10 cellular contexts compared by ENCODE assay signal in the genomic region with DNA sequence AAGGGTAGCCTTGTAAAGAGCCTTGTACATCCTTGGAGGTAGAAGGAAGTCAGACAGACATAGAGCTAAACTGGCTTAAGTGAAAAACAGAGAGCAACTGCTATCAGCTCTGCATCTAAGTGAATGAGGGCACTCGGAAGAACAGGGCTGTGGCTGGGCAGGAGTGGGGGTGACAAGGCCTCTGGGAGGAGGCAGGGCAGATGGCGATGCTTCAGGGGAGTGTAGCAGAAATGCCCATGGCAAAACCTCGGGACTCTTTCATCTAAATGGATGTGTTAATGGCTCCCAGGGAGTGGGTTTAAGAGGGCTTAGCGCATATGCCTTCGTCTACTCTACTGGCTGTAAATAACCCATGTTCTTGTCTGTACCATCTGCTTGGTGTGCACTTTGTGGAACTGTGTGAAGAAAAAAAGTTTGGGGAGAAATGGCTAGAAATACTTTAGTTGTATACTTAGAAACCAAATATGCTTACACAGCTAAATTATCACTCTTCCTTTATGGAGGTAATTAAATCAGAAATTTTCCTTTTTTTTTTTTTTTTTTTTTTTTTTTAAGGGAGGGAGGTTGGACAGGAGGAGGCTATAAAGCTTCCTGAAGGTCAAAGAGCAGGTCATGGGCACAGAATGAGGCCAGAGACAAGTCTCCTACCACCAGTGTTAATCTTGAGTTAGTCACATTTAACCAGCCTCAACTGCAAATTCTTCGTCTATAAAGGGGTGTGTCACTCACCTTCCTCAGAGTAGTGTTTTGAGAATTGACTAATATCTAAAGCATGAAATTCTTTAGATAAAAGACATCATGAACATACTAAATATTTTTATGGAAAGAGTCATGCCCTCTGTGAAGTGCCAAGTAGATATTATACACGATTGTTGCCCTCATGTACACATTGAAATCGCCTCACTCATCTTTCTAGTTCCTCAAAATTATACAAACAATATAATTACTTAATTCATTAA.
DNase-seq lines count a peak whose midpoint lies in the region; ATAC-seq, FAIRE-seq and TF ChIP-seq lines count a peak whose summit lies in the region.
"Had no signal": no experiment of that assay in that cellular context is flagged by ENCODE, and none has a peak within 500 bp of the region (broad histone marks: within the 10 kb centered on the region; RNA-seq: fewer than 3 reads in every experiment).

No MANE protein-coding gene starts in this region.

- no peaks in the 10 kb centered on the region for H3K27me3 ChIP-seq in H1 (replicated peaks in 1 of 4; ENCODE audit: control insufficient read depth in 3 of 4, extremely low read depth in 1 of 4, insufficient read depth in 3 of 4, low read length in 3 of 4)
- H3K27me3 ChIP-seq: uterus had no signal

- no peaks in the 10 kb centered on the region for H3K79me2 ChIP-seq in H1 (ENCODE audit: control insufficient read depth in 1 of 2, insufficient read depth in 2 of 2, low read length in 2 of 2)

- H2BK15ac ChIP-seq in H1 (ENCODE audit: low read length) = no peak overlapping the region

- no peak overlapping the region for H3K4me2 ChIP-seq in H1 (ENCODE audit: insufficient read depth in 1 of 2, low read depth in 2 of 2, low read length in 2 of 2)

- H3K23ac ChIP-seq in H1 (ENCODE audit: insufficient read length) = no peak overlapping the region

- no peak overlapping the region for H2BK12ac ChIP-seq in H1 (ENCODE audit: low read depth, low read length)

- H3K4me1 ChIP-seq in H1 (replicated peaks in 1 of 4; ENCODE audit: control insufficient read depth in 3 of 4, insufficient read depth in 4 of 4, low read length in 3 of 4) = peaks cover 0 to 3% (median 0%) of the 10 kb centered on the region in 4 experiments; a peak in 1 of 7 replicates
- H3K4me1 ChIP-seq: uterus had no signal

- H2BK5ac ChIP-seq in H1 (ENCODE audit: low read depth, low read length) = no peak overlapping the region

- H3K36me3 ChIP-seq in H1 (ENCODE audit: control insufficient read depth in 2 of 4, insufficient read depth in 4 of 4, low read length in 3 of 4) = no peaks in the 10 kb centered on the region
- H3K36me3 ChIP-seq: uterus had no signal

- ATAC-seq in GM19328 (IDR thresholded peaks at IDR 0.05; ENCODE audit: unreplicated experiment) = no peak

- H2AFZ ChIP-seq in H1 (ENCODE audit: low read length) = no peak overlapping the region

- no peak for TF ChIP-seq EP300 in H1 (IDR thresholded peaks at IDR 0.05; ENCODE audit: borderline replicate concordance in 1 of 2, low read depth in 2 of 2, low read length in 2 of 2)

- no peak overlapping the region for H4K91ac ChIP-seq in H1 (replicated peaks; ENCODE audit: insufficient read length, low read length)

- H3K18ac ChIP-seq in H1 (ENCODE audit: extremely low read depth, low read length) = no peak overlapping the region

- POLR2A ChIA-PET in H1 (lab: Charles Lee; ENCODE audit: partially characterized antibody) = no interaction called here

- H3K4me3 ChIP-seq in H1 (ENCODE audit: extremely low read depth in 1 of 4, insufficient read depth in 2 of 4, low read depth in 3 of 4, low read length in 4 of 4) (no peak overlapping the region), foreskin fibroblast (ENCODE audit: low read depth in 1 of 2, low read length in 2 of 2) (no peak overlapping the region)
- H3K4me3 ChIP-seq: uterus had no signal

- no peak for TF ChIP-seq POLR2A in H1 (IDR thresholded peaks at IDR 0.05; ENCODE audit: control extremely low read depth in 1 of 2, low read depth in 2 of 2, low read length in 2 of 2)

- H2BK120ac ChIP-seq in H1 (replicated peaks; ENCODE audit: low read depth, low read length) = no peak overlapping the region

- H3K27ac ChIP-seq in H1 (ENCODE audit: low read depth, low read length) (no peak overlapping the region), substantia nigra (ENCODE audit: low read depth, low read length, poor library complexity, severe bottlenecking) (peak overlapping the region; percentile 13)
- H3K27ac ChIP-seq: uterus had no signal

- no peak overlapping the region for H3K4ac ChIP-seq in H1 (replicated peaks; ENCODE audit: insufficient read length, low read depth, low read length)

- H4K20me1 ChIP-seq in H1 (replicated peaks in 1 of 2; ENCODE audit: control insufficient read depth in 1 of 2, insufficient read depth in 2 of 2, low read length in 2 of 2) = no peaks in the 10 kb centered on the region

- no peak overlapping the region for H2AK5ac ChIP-seq in H1 (ENCODE audit: low read depth, low read length)

- H3K56ac ChIP-seq in H1 (replicated peaks; ENCODE audit: insufficient read length, low read depth, low read length) = no peak overlapping the region

- no peak overlapping the region for H2BK20ac ChIP-seq in H1 (ENCODE audit: low read length)

- H4K5ac ChIP-seq in H1 (ENCODE audit: insufficient read length, low read depth, low read length) = no peak overlapping the region

- CTCF ChIA-PET in H1 (lab: Charles Lee; ENCODE audit: partially characterized antibody) = interaction anchor here (1.3 to 1.5 kb wide), 2 partner anchors 14 to 35 kb away, joined by 3 to 6 read pairs; no protein-coding TSS in a partner anchor

- H4K8ac ChIP-seq in H1 (ENCODE audit: extremely low read depth, insufficient read depth, low read length) = no peak overlapping the region

- no peak overlapping the region for H3K9ac ChIP-seq in H1 (replicated peaks in 1 of 4; ENCODE audit: extremely low read depth in 1 of 4, low read depth in 3 of 4, low read length in 3 of 4)

- DNase-seq in activated T-cell treated with anti-CD3 and anti-CD28 coated beads, Interleukin-2, amount 50 U/mL, for 1 hour = peak; percentile 32
- DNase-seq in activated T-cell treated with anti-CD3 and anti-CD28 coated beads for 4 hours (no peak), SK-N-DZ (ENCODE audit: low spot score) (peak; percentile 48), H1 (ENCODE audit: low read depth in 1 of 2, low spot score in 2 of 2) (no peak), substantia nigra (lab: John Stamatoyannopoulos, UW) (no peak), NAMALWA (ENCODE audit: low spot score) (no peak), foreskin fibroblast (no peak)
- DNase-seq: uterus had no signal

- TF ChIP-seq CTCF in H1 (IDR thresholded peaks at IDR 0.05; ENCODE audit: control extremely low read depth in 1 of 3, insufficient read depth in 1 of 3, low read depth in 1 of 3, low read length in 3 of 3) = no peak
- TF ChIP-seq CTCF in foreskin fibroblast (IDR thresholded peaks at IDR 0.05; ENCODE audit: low read depth, low read length) = no peak

- no peak for TF ChIP-seq RAD21 in H1 (IDR thresholded peaks at IDR 0.05 in 1 of 2, conservative IDR thresholded peaks at IDR 0.05 in 1 of 2; ENCODE audit: low read depth in 2 of 2, low read length in 2 of 2)

- no peak overlapping the region for H3K14ac ChIP-seq in H1 (ENCODE audit: insufficient read length)

- no peaks in the 10 kb centered on the region for H3K9me3 ChIP-seq in H1 (ENCODE audit: insufficient read depth in 2 of 2, low read depth in 1 of 2, low read length in 1 of 2)
- H3K9me3 ChIP-seq: uterus had no signal

- H3K79me1 ChIP-seq in H1 (ENCODE audit: low read depth, low read length) = no peaks in the 10 kb centered on the region

- FAIRE-seq in H1 (lab: Jason Lieb, UNC) = no peak
- FAIRE-seq: colon had no signal

- WGBS in H1 (ENCODE audit: extremely low coverage in 1 of 2, insufficient coverage in 1 of 2, insufficient read length in 1 of 2, insufficient replicate concordance in 2 of 2, low coverage in 1 of 2, low lambda C conversion rate in 2 of 2, missing lambda C conversion rate in 1 of 2), 2 experiments = 89 to 100% methylated on average over 1 to 8 of the region's 8 CpGs

- no peaks in the 10 kb centered on the region for H3K23me2 ChIP-seq in H1 (ENCODE audit: low read depth, low read length)

TF ChIP-seq in H1, 55 proteins besides CTCF, POLR2A, EP300 and RAD21:
- no peak for TF ChIP-seq BACH1 (IDR thresholded peaks at IDR 0.05; ENCODE audit: low read length)
- no peak for TF ChIP-seq CHD1 (IDR thresholded peaks at IDR 0.05; ENCODE audit: low read depth, low read length)
- TF ChIP-seq MAFK (IDR thresholded peaks at IDR 0.05; ENCODE audit: low read depth, low read length) = peak; percentile 59; the same call in 1 of the 2 replicates

Comparison
In these comparisons a context has a peak if more than half of its experiments do, and no peak if none do; other contexts are left out.
1. DNase-seq: peak in activated T-cell treated with anti-CD3 and anti-CD28 coated beads, Interleukin-2, amount 50 U/mL, for 1 hour (single experiment) and SK-N-DZ (single experiment); none in activated T-cell treated with anti-CD3 and anti-CD28 coated beads for 4 hours (single experiment), H1 (0 of 2), substantia nigra (0 of 49), NAMALWA (single experiment) and foreskin fibroblast (0 of 2).